Comparison of ENCODE assay signal across 8 cellular contexts in genomic region chr2:38535745-38536506, GRCh38.
A peak's percentile ranks its signal among the peaks of the same experiment; 100 is the strongest.
DNase-seq lines count a peak whose midpoint lies in the region; ATAC-seq lines count a peak whose summit lies in the region.

No MANE protein-coding gene starts in this region.

- DNase-seq in NCI-H2081 (lab: John Stamatoyannopoulos, UW): peak; percentile 65 to 74
- no peak for DNase-seq in NCI-H2081 treated with DMSO at 0.1 percent for 48 hours (lab: John Stamatoyannopoulos, UW)
- peak; percentile 42 for DNase-seq in NCI-H510A (lab: John Stamatoyannopoulos, UW)
- peak; percentile 81 for DNase-seq in activated CD4-positive, alpha-beta memory T cell treated with anti-CD3 and anti-CD28 coated beads, Interleukin-2, amount 10 ng/mL, durations not matched to agents 7 days and 5 days
- DNase-seq in mesenchymal stem cell: peak; percentile 65
- peak; percentile 70 for DNase-seq in stimulated activated CD8-positive, alpha-beta memory T cell treated with anti-CD3 and anti-CD28 coated beads, Interleukin-12 subunit alpha, Interleukin-12 subunit beta, amount 100 ng/mL, for 1 hour (ENCODE audit: low read depth)

- H2BK15ac ChIP-seq in mesenchymal stem cell (ENCODE audit: low read depth, poor library complexity, severe bottlenecking): peak overlapping the region; percentile 82

- H3K27ac ChIP-seq in ectodermal cell (ENCODE audit: insufficient read depth, low read depth, low read length, poor library complexity, severe bottlenecking) (no peak overlapping the region), mesenchymal stem cell (ENCODE audit: low read length, poor library complexity, severe bottlenecking) (no peak overlapping the region)

- POLR2A ChIA-PET in activated CD4-positive, alpha-beta memory T cell treated with anti-CD3 and anti-CD28 coated beads, Interleukin-2, amount 10 ng/mL, durations not matched to agents 7 days and 5 days (lab: Charles Lee): interaction anchor here (1.2 kb wide), 3 partner anchors 46 to 215 kb away, joined by 3 to 6 read pairs (median 6); partner anchors contain the start of gene SRSF7

- H3K4me3 ChIP-seq in ectodermal cell (ENCODE audit: insufficient read depth, low read depth, low read length): peak overlapping the region; percentile 50
- H3K4me3 ChIP-seq in mesenchymal stem cell (ENCODE audit: insufficient read depth in 1 of 2, low read depth in 1 of 2, low read length in 2 of 2): peak overlapping the region; percentile 52 to 81

- H3K27me3 ChIP-seq in ectodermal cell (ENCODE audit: control insufficient read depth, insufficient read depth, low read length, poor library complexity, severe bottlenecking): peaks cover 13% of the 10 kb centered on the region
- H3K27me3 ChIP-seq in mesenchymal stem cell (ENCODE audit: control insufficient read depth in 1 of 2, insufficient read depth in 1 of 2, low read length in 2 of 2): no peaks in the 10 kb centered on the region

- no peak overlapping the region for H2BK5ac ChIP-seq in mesenchymal stem cell (ENCODE audit: low read depth, low read length, poor library complexity, severe bottlenecking)

- H4K91ac ChIP-seq in mesenchymal stem cell (ENCODE audit: low read length): no peak overlapping the region

- no peaks in the 10 kb centered on the region for H3K9me3 ChIP-seq in ectodermal cell (ENCODE audit: control insufficient read depth, low read length)
- H3K9me3 ChIP-seq in mesenchymal stem cell (ENCODE audit: control insufficient read depth, low read length): no peaks in the 10 kb centered on the region

- no peak overlapping the region for H3K27ac Mint-ChIP-seq in activated CD4-positive, alpha-beta memory T cell treated with anti-CD3 and anti-CD28 coated beads, Interleukin-2, amount 10 ng/mL, durations not matched to agents 7 days and 5 days

- H3K14ac ChIP-seq in mesenchymal stem cell (ENCODE audit: low read length in 2 of 2): peak overlapping the region in 1 of 2 experiments; percentile 89

- peak overlapping the region; percentile 84 for H3K9ac ChIP-seq in mesenchymal stem cell (ENCODE audit: low read length)

- H2BK12ac ChIP-seq in mesenchymal stem cell (ENCODE audit: low read length in 2 of 2): peak overlapping the region in 1 of 2 experiments; percentile 86

- no peaks in the 10 kb centered on the region for H3K36me3 ChIP-seq in ectodermal cell (ENCODE audit: control insufficient read depth, insufficient read depth, low read length)
- H3K36me3 ChIP-seq in mesenchymal stem cell (ENCODE audit: control insufficient read depth in 1 of 2, insufficient read depth in 2 of 2, low read depth in 1 of 2, low read length in 2 of 2): no peaks in the 10 kb centered on the region

- H3K36me3 Mint-ChIP-seq in activated CD4-positive, alpha-beta memory T cell treated with anti-CD3 and anti-CD28 coated beads, Interleukin-2, amount 10 ng/mL, durations not matched to agents 7 days and 5 days (ENCODE audit: low read depth): no peaks in the 10 kb centered on the region

- no peaks in the 10 kb centered on the region for H3K79me1 ChIP-seq in mesenchymal stem cell (replicated peaks; ENCODE audit: low read length, poor library complexity, severe bottlenecking)

- H2AK5ac ChIP-seq in mesenchymal stem cell (ENCODE audit: low read length, severe bottlenecking): no peak overlapping the region

- H3K4me1 Mint-ChIP-seq in activated CD4-positive, alpha-beta memory T cell treated with anti-CD3 and anti-CD28 coated beads, Interleukin-2, amount 10 ng/mL, durations not matched to agents 7 days and 5 days: peaks cover 10% of the 10 kb centered on the region

- WGBS in ectodermal cell, 2 experiments: 7 to 8% methylated on average over 52 to 53 of the region's 53 CpGs
- WGBS in mesenchymal stem cell: 3% methylated on average over 49 of the region's 53 CpGs

- peak overlapping the region in 1 of 2 experiments; percentile 84 for H3K18ac ChIP-seq in mesenchymal stem cell (ENCODE audit: low read depth in 1 of 2, low read length in 2 of 2)

- CTCF ChIA-PET in activated CD4-positive, alpha-beta memory T cell treated with anti-CD3 and anti-CD28 coated beads, Interleukin-2, amount 10 ng/mL, durations not matched to agents 7 days and 5 days (lab: Charles Lee): interaction anchor here (0.6 to 2.8 kb wide), 21 partner anchors 12 to 764 kb away, joined by 3 to 15 read pairs (median 4); partner anchors contain the start of gene HNRNPLL

- peak overlapping the region; percentile 11 for H2BK120ac ChIP-seq in mesenchymal stem cell (ENCODE audit: low read depth, low read length)

- H3K9me3 Mint-ChIP-seq in activated CD4-positive, alpha-beta memory T cell treated with anti-CD3 and anti-CD28 coated beads, Interleukin-2, amount 10 ng/mL, durations not matched to agents 7 days and 5 days: no peaks in the 10 kb centered on the region

- peak overlapping the region; percentile 92 for H3K4me2 ChIP-seq in mesenchymal stem cell (ENCODE audit: low read length, poor library complexity, severe bottlenecking)

- H2AFZ ChIP-seq in mesenchymal stem cell (ENCODE audit: low read depth, low read length): peak overlapping the region; percentile 99

- H3K4me1 ChIP-seq in ectodermal cell (ENCODE audit: control insufficient read depth, insufficient read depth, low read length) (no peaks in the 10 kb centered on the region), mesenchymal stem cell (ENCODE audit: control insufficient read depth, insufficient read depth, low read depth, low read length) (peaks cover 7% of the 10 kb centered on the region)

- ATAC-seq in HG03025 (IDR thresholded peaks at IDR 0.05; ENCODE audit: low FRiP score, unreplicated experiment): peak; percentile 40

- H3K4ac ChIP-seq in mesenchymal stem cell (ENCODE audit: low read depth in 1 of 2, low read length in 2 of 2): peak overlapping the region; percentile 59 to 72

- H3K4me3 Mint-ChIP-seq in activated CD4-positive, alpha-beta memory T cell treated with anti-CD3 and anti-CD28 coated beads, Interleukin-2, amount 10 ng/mL, durations not matched to agents 7 days and 5 days: peak overlapping the region; percentile 41

- H3K23ac ChIP-seq in mesenchymal stem cell (ENCODE audit: low read length in 2 of 2): no peak overlapping the region

- H4K8ac ChIP-seq in mesenchymal stem cell (ENCODE audit: low read length): peak overlapping the region; percentile 74

- peaks cover 14% of the 10 kb centered on the region for H3K27me3 Mint-ChIP-seq in activated CD4-positive, alpha-beta memory T cell treated with anti-CD3 and anti-CD28 coated beads, Interleukin-2, amount 10 ng/mL, durations not matched to agents 7 days and 5 days
